ENCODE assay signal across 8 cellular contexts in genomic region chr4:140150886-140151699, GRCh38. TPM values are rescaled to one million over a fixed set of nuclear protein-coding genes. Genes with fewer than 3 reads are reported as not detected.
DNase-seq lines count a peak whose midpoint lies in the region; ATAC-seq and TF ChIP-seq lines count a peak whose summit lies in the region.

No MANE protein-coding gene starts in this region.

- no peaks in the 10 kb centered on the region; the same call in 1 of the 2 replicates for H3K36me3 ChIP-seq in PC-9 (ENCODE audit: low read depth)

- peaks cover 16% of the 10 kb centered on the region for H3F3A ChIP-seq in PC-9 (ENCODE audit: insufficient read depth, low read depth)

- TF ChIP-seq CTCF in PC-9 (conservative IDR thresholded peaks at IDR 0.05): no peak
- TF ChIP-seq CTCF in epithelial cell of esophagus (IDR thresholded peaks at IDR 0.05; ENCODE audit: insufficient read depth, low read depth, low read length, missing control alignments): no peak

- intact Hi-C loops in PC-9 (cut with micrococcal nuclease; ENCODE audit: unreplicated experiment): loop anchor here (1.0 to 10.0 kb wide), 10 partner anchors 14 to 704 kb away; no protein-coding TSS in a partner anchor

- no peaks in the 10 kb centered on the region for H3K9me3 ChIP-seq in PC-9 (ENCODE audit: insufficient read depth, low read depth)

- H3K4me2 ChIP-seq in PC-9: peak overlapping the region; percentile 98

- CTCF ChIA-PET in PC-9 (lab: Charles Lee): interaction anchor here (0.6 to 1.2 kb wide), 3 partner anchors 9 to 97 kb away, joined by 3 to 4 read pairs (median 3); no protein-coding TSS in a partner anchor

- H4K20me1 ChIP-seq in PC-9 (ENCODE audit: insufficient read depth): no peaks in the 10 kb centered on the region

- POLR2A ChIA-PET in PC-9 (lab: Charles Lee; ENCODE audit: unreplicated experiment): interaction anchor here (0.6 to 2.1 kb wide), 14 partner anchors 14 to 1060 kb away, joined by 3 to 36 read pairs (median 6); no protein-coding TSS in a partner anchor

- peak overlapping the region; percentile 46; the same call in 1 of the 2 replicates for H2AFZ ChIP-seq in PC-9

- DNase-seq in Daoy (ENCODE audit: low read depth) (peak; percentile 92), KBM-7 (peak; percentile 94), PC-9 (peak; percentile 87 to 93), epithelial cell of esophagus (ENCODE audit: low read depth) (peak; percentile 87), mesenteric fat pad (ENCODE audit: low spot score) (peak; percentile 93)
- peak; percentile 79 for DNase-seq in activated T-cell treated with anti-CD3 and anti-CD28 coated beads, Interleukin-2, amount 50 U/mL, for 1 hour
- DNase-seq in stimulated activated CD8-positive, alpha-beta memory T cell treated with anti-CD3 and anti-CD28 coated beads, Interleukin-2, amount 100 ng/mL, for 48 hours (ENCODE audit: low read depth in 2 of 2): peak; percentile 36 to 55

- no peaks in the 10 kb centered on the region for H3K9me2 ChIP-seq in PC-9 (ENCODE audit: insufficient read depth)

- H3K4me1 ChIP-seq in PC-9 (replicated peaks; ENCODE audit: insufficient read depth): peaks cover 31% of the 10 kb centered on the region

- H3K4me3 ChIP-seq in PC-9 (peak overlapping the region; percentile 87; the same call in 1 of the 2 replicates), epithelial cell of esophagus (ENCODE audit: low read length) (peak overlapping the region; percentile 94)

- no peak for ATAC-seq in HG03439 (IDR thresholded peaks at IDR 0.05; ENCODE audit: unreplicated experiment)

- H3K27ac ChIP-seq in PC-9: peak overlapping the region; percentile 100

- no peaks in the 10 kb centered on the region for H3K27me3 ChIP-seq in PC-9 (ENCODE audit: insufficient read depth, low read depth)

- in situ Hi-C loops in KBM-7 (cut with MboI; ENCODE audit: low pct_unique_long_range_greater_than_20kb, low sequenced_read_pairs): no loop called here

- peaks cover 53% of the 10 kb centered on the region for H3K79me2 ChIP-seq in PC-9 (ENCODE audit: low read depth)

- no TSS peak for BruUV-seq in PC-9 (replicated peaks; lab: Mats Ljungman, UMichigan)

RNA-seq across cellular contexts. Expression of gene MAML3, which starts 2.9 kb away (rescaled TPM):
- 2.1 and 2.7 TPM in 2 replicates for total RNA-seq in Daoy (2014; rRNA removed; shearing (Covaris generic))
- total RNA-seq in PC-9 (2021): 10.5 and 15.2 TPM in 2 replicates
- total RNA-seq in mesenteric fat pad: 7.3 TPM
